Comparison of ENCODE assay signal across 1 cellular context in the genomic region with DNA sequence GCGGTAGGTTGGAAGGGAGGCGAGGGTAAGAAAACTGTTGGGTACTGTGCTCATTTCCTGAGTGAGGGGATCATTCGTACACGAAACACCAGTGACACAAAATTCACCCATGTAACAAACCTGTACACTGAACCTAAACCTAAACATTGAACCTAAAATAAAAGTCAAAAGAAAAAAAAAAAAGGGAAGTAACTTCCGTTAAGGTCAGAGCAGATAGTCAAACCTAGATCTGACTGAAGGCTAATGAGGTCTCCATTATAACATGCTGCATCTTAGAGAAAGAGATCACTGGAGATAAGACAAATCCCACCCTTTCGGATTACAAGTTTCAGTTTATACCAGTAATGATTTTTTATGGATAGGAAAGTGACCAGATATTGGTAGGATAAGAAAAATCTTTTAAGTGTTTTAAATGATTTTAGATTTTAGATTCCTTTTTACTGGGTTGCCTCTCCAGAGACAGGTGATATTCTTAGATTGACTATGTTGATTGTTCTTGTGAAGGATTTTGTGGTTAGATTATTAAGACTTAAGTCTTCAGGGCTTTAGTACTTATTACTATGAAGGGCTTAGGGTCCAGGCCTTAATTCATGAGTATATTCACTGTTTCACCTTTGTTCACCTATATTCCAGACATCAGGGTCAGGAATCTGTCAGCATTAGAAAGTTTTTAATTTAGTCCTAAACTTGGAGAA.
TF ChIP-seq lines count a peak whose summit lies in the region.

No MANE protein-coding gene starts in this region.

TF ChIP-seq in K562, 482 proteins besides CTCF, POLR2A, EP300 and RAD21:
- no peak for TF ChIP-seq RFX5 (IDR thresholded peaks at IDR 0.05; ENCODE audit: low read depth, low read length)
- TF ChIP-seq, protein P1, sequence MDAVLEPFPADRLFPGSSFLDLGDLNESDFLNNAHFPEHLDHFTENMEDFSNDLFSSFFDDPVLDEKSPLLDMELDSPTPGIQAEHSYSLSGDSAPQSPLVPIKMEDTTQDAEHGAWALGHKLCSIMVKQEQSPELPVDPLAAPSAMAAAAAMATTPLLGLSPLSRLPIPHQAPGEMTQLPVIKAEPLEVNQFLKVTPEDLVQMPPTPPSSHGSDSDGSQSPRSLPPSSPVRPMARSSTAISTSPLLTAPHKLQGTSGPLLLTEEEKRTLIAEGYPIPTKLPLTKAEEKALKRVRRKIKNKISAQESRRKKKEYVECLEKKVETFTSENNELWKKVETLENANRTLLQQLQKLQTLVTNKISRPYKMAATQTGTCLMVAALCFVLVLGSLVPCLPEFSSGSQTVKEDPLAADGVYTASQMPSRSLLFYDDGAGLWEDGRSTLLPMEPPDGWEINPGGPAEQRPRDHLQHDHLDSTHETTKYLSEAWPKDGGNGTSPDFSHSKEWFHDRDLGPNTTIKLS (IDR thresholded peaks at IDR 0.05; ENCODE audit: borderline replicate concordance, low read depth) = no peak
- TF ChIP-seq HDAC1 (IDR thresholded peaks at IDR 0.05) = no peak
- no peak for TF ChIP-seq MTF1 (CRISPR knock-in tag; IDR thresholded peaks at IDR 0.05; ENCODE audit: borderline replicate concordance)
- peak; percentile 16; the same call in 1 of the 2 replicates for TF ChIP-seq SMARCA4 (IDR thresholded peaks at IDR 0.05)
- no peak for TF ChIP-seq ZNF134 (CRISPR knock-in tag; conservative IDR thresholded peaks at IDR 0.05)
- TF ChIP-seq, protein P2, sequence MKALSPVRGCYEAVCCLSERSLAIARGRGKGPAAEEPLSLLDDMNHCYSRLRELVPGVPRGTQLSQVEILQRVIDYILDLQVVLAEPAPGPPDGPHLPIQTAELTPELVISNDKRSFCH (CRISPR knock-in tag; IDR thresholded peaks at IDR 0.05) = no peak
- TF ChIP-seq, protein P2 (tag; IDR thresholded peaks at IDR 0.05) = no peak
- peak; percentile 67; the same call in 1 of the 2 replicates for TF ChIP-seq ZBTB17 (CRISPR knock-in tag; IDR thresholded peaks at IDR 0.05)
- peak; percentile 17; the same call in 1 of the 2 replicates for TF ChIP-seq ARID1B (IDR thresholded peaks at IDR 0.05)
- peak; percentile 44; the same call in 1 of the 2 replicates for TF ChIP-seq ZNF384 (IDR thresholded peaks at IDR 0.05; ENCODE audit: low read depth, low read length)
- TF ChIP-seq, protein P3, sequence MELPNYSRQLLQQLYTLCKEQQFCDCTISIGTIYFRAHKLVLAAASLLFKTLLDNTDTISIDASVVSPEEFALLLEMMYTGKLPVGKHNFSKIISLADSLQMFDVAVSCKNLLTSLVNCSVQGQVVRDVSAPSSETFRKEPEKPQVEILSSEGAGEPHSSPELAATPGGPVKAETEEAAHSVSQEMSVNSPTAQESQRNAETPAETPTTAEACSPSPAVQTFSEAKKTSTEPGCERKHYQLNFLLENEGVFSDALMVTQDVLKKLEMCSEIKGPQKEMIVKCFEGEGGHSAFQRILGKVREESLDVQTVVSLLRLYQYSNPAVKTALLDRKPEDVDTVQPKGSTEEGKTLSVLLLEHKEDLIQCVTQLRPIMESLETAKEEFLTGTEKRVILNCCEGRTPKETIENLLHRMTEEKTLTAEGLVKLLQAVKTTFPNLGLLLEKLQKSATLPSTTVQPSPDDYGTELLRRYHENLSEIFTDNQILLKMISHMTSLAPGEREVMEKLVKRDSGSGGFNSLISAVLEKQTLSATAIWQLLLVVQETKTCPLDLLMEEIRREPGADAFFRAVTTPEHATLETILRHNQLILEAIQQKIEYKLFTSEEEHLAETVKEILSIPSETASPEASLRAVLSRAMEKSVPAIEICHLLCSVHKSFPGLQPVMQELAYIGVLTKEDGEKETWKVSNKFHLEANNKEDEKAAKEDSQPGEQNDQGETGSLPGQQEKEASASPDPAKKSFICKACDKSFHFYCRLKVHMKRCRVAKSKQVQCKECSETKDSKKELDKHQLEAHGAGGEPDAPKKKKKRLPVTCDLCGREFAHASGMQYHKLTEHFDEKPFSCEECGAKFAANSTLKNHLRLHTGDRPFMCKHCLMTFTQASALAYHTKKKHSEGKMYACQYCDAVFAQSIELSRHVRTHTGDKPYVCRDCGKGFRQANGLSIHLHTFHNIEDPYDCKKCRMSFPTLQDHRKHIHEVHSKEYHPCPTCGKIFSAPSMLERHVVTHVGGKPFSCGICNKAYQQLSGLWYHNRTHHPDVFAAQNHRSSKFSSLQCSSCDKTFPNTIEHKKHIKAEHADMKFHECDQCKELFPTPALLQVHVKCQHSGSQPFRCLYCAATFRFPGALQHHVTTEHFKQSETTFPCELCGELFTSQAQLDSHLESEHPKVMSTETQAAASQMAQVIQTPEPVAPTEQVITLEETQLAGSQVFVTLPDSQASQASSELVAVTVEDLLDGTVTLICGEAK (IDR thresholded peaks at IDR 0.05) = peak; percentile 64; the same call in 1 of the 2 replicates
- TF ChIP-seq, protein P3 (CRISPR knock-in tag; IDR thresholded peaks at IDR 0.05) = no peak
- TF ChIP-seq SMARCE1 (IDR thresholded peaks at IDR 0.05) = peak; percentile 35; the same call in 1 of the 2 replicates
- TF ChIP-seq SP2 (IDR thresholded peaks at IDR 0.05; ENCODE audit: extremely low read depth, low read depth, low read length, poor library complexity, severe bottlenecking) = no peak
- TF ChIP-seq DPF2 (IDR thresholded peaks at IDR 0.05) = 0 out of 2 replicates have a peak, but pooled peaks have one; percentile 31
- no peak for TF ChIP-seq ZNF75A (CRISPR knock-in tag; IDR thresholded peaks at IDR 0.05)
